ENCODE assay signal across 8 cellular contexts in genomic region chr6:31663087-31663960, GRCh38. TPM values are rescaled to one million over a fixed set of nuclear protein-coding genes. Genes with fewer than 3 reads are reported as not detected.
DNase-seq lines count a peak whose midpoint lies in the region; ATAC-seq, FAIRE-seq and TF ChIP-seq lines count a peak whose summit lies in the region.

No MANE protein-coding gene starts in this region.

- H3K79me2 ChIP-seq in astrocyte (ENCODE audit: insufficient read depth, low read length), result peaks cover 87% of the 10 kb centered on the region

- no peaks in the 10 kb centered on the region for H3K27me3 Mint-ChIP-seq in astrocyte (ENCODE audit: low read depth, unreplicated experiment)

- TF ChIP-seq POLR2A in heart left ventricle (IDR thresholded peaks at IDR 0.05), result no peak

- H3K27ac ChIP-seq in heart left ventricle (peak overlapping the region; percentile 83 to 97 (median 95)), astrocyte (ENCODE audit: low read depth, low read length) (peak overlapping the region; percentile 90), lower lobe of right lung (peak overlapping the region; percentile 91), urinary bladder (ENCODE audit: low read depth) (peak overlapping the region; percentile 49)

- H4K20me1 ChIP-seq in astrocyte (ENCODE audit: insufficient read depth, low read length), result peaks cover 29% of the 10 kb centered on the region

- intact Hi-C loops in heart left ventricle (cut with DNase I), result loop anchor here in 2 of 10 donors (10.0 kb wide), 1 partner anchor 511 kb away; the partner anchor contains the start of genes AGPAT1 (in 2 of the 2) and RNF5 (in 2 of the 2)
- intact Hi-C loops in cardiac septum (cut with DNase I), result no loop called here
- intact Hi-C loops in lower lobe of right lung (cut with DNase I), result no loop called here
- intact Hi-C loops in sciatic nerve (cut with DNase I), result no loop called here

- no peak overlapping the region for H3K27ac Mint-ChIP-seq in astrocyte (ENCODE audit: unreplicated experiment)

- peaks cover 9% of the 10 kb centered on the region for H3K36me3 Mint-ChIP-seq in astrocyte (ENCODE audit: low read depth, unreplicated experiment)

- H2AFZ ChIP-seq in astrocyte (ENCODE audit: low read depth, low read length), result no peak overlapping the region

- TF ChIP-seq CTCF in heart left ventricle (IDR thresholded peaks at IDR 0.05), result no peak
- no peak for TF ChIP-seq CTCF in astrocyte (IDR thresholded peaks at IDR 0.05; ENCODE audit: insufficient read depth, low read depth, low read length)
- no peak for TF ChIP-seq CTCF in lower lobe of right lung (IDR thresholded peaks at IDR 0.05)

- no peaks in the 10 kb centered on the region for H3K27me3 ChIP-seq in heart left ventricle
- H3K27me3 ChIP-seq in astrocyte (ENCODE audit: insufficient read depth, low read length), result no peaks in the 10 kb centered on the region
- H3K27me3 ChIP-seq in lower lobe of right lung (ENCODE audit: low read depth), result no peaks in the 10 kb centered on the region

- peak overlapping the region; percentile 98 for H3K4me3 Mint-ChIP-seq in astrocyte (ENCODE audit: unreplicated experiment)

- H3K36me3 ChIP-seq in heart left ventricle (peaks cover 1 to 41% (median 35%) of the 10 kb centered on the region in 9 donors), astrocyte (ENCODE audit: insufficient read depth, low read length) (peaks cover 15% of the 10 kb centered on the region), lower lobe of right lung (peaks cover 36% of the 10 kb centered on the region), urinary bladder (ENCODE audit: insufficient read depth) (no peaks in the 10 kb centered on the region)

- DNase-seq in heart left ventricle (no peak), cardiac septum (ENCODE audit: low spot score) (no peak), astrocyte (ENCODE audit: low read depth) (no peak), lower lobe of right lung (no peak), sciatic nerve (ENCODE audit: low spot score) (no peak), COR-L47 (lab: John Stamatoyannopoulos, UW) (no peak)

- H3K9me3 Mint-ChIP-seq in astrocyte (ENCODE audit: unreplicated experiment), result no peaks in the 10 kb centered on the region

- peak overlapping the region; percentile 64 to 95 (median 83) for H3K4me3 ChIP-seq in heart left ventricle
- peak overlapping the region; percentile 94 for H3K4me3 ChIP-seq in astrocyte (ENCODE audit: insufficient read depth, low read depth, low read length)
- peak overlapping the region; percentile 78 for H3K4me3 ChIP-seq in lower lobe of right lung
- H3K4me3 ChIP-seq in urinary bladder (ENCODE audit: low read depth, low read length), result peak overlapping the region; percentile 80

- peak overlapping the region; percentile 98 for H3K4me2 ChIP-seq in astrocyte (ENCODE audit: low read length)

- H3K4me1 Mint-ChIP-seq in astrocyte (ENCODE audit: low read depth, unreplicated experiment), result peaks cover 36% of the 10 kb centered on the region

- peak overlapping the region; percentile 99 for H3K9ac ChIP-seq in astrocyte (ENCODE audit: low read length)

- ATAC-seq in heart left ventricle (no peak), lower lobe of right lung (no peak), GM21515 (IDR thresholded peaks at IDR 0.05; ENCODE audit: unreplicated experiment) (no peak), sciatic nerve (no peak)

- H3K4me1 ChIP-seq in heart left ventricle (peaks cover 20 to 70% (median 56%) of the 10 kb centered on the region in 12 donors), astrocyte (ENCODE audit: insufficient read depth, low read length) (peaks cover 43% of the 10 kb centered on the region), lower lobe of right lung (peaks cover 66% of the 10 kb centered on the region), urinary bladder (ENCODE audit: insufficient read depth) (peaks cover 3% of the 10 kb centered on the region)

- WGBS in heart left ventricle, 4 donors, result 46 to 65% (median 48%) methylated on average over 5 to 10 of the region's 10 CpGs
- WGBS in urinary bladder, result 59% methylated on average over 10 of the region's 10 CpGs

- no peak for FAIRE-seq in astrocyte (lab: Jason Lieb, UNC)

- H3K9me3 ChIP-seq in heart left ventricle, result no peaks in the 10 kb centered on the region
- no peaks in the 10 kb centered on the region for H3K9me3 ChIP-seq in astrocyte (ENCODE audit: insufficient read depth, low read depth, low read length)
- H3K9me3 ChIP-seq in lower lobe of right lung, result no peaks in the 10 kb centered on the region

RNA-seq across cellular contexts. Expression of gene GPANK1, which starts 1.5 kb away (rescaled TPM):
- total RNA-seq in heart left ventricle, result 10 to 100 TPM; 15.9 to 29.8 (median 19.5) TPM
- polyA plus RNA-seq in heart left ventricle, result 10 to 100 TPM; 19.5 to 24.5 TPM
- 13.6 TPM for total RNA-seq in cardiac septum
- 11.7 and 13.8 TPM in 2 replicates for total RNA-seq in astrocyte
- total RNA-seq in lower lobe of right lung, result 15.4 TPM
- total RNA-seq in urinary bladder, result 10.0 TPM
- polyA plus RNA-seq in urinary bladder, result 20.9 TPM
- 16.7 TPM for total RNA-seq in sciatic nerve

RNA-seq across cellular contexts. Expression of gene CSNK2B, which starts 2.6 kb away (rescaled TPM):
- total RNA-seq in heart left ventricle, result 100 to 1,000 TPM; 111 to 323 (median 116) TPM
- polyA plus RNA-seq in heart left ventricle, result 100 to 1,000 TPM; 124 to 203 TPM
- 96.3 TPM for total RNA-seq in cardiac septum
- 200 and 208 TPM in 2 replicates for total RNA-seq in astrocyte
- 117 TPM for total RNA-seq in lower lobe of right lung
- 44.3 TPM for total RNA-seq in urinary bladder
- 151 TPM for polyA plus RNA-seq in urinary bladder
- 116 TPM for total RNA-seq in sciatic nerve

RNA-seq across cellular contexts. Expression of gene C6orf47, which starts 2.7 kb away (rescaled TPM):
- total RNA-seq in heart left ventricle (10 to 100 TPM; 16.5 to 23.8 (median 20.0) TPM), cardiac septum (17.7 TPM), astrocyte (14.7 and 15.5 TPM in 2 replicates), lower lobe of right lung (24.7 TPM), urinary bladder (17.6 TPM), sciatic nerve (14.5 TPM)
- polyA plus RNA-seq in heart left ventricle (10 to 100 TPM; 19.4 to 30.9 TPM), urinary bladder (29.7 TPM)

RNA-seq across cellular contexts. Expression of gene LY6G5B, which starts 6.5 kb away (rescaled TPM):
- 10 to 100 TPM in 1 of 9 donors, 1 to 10 TPM in 8; 1.4 to 12.0 (median 4.6) TPM for total RNA-seq in heart left ventricle
- polyA plus RNA-seq in heart left ventricle, result 1 to 10 TPM; 2.1 to 5.3 TPM
- total RNA-seq in cardiac septum, result 6.5 TPM
- total RNA-seq in astrocyte, result 17.5 and 20.3 TPM in 2 replicates
- 11.0 TPM for total RNA-seq in lower lobe of right lung
- 6.0 TPM for total RNA-seq in urinary bladder
- polyA plus RNA-seq in urinary bladder, result 7.2 TPM
- 20.4 TPM for total RNA-seq in sciatic nerve

RNA-seq across cellular contexts. Expression of gene APOM, which starts 7.6 kb away (rescaled TPM):
- total RNA-seq in heart left ventricle (1 to 10 TPM in 8 of 9 donors, under 1 TPM in 1; 0.54 to 4.3 (median 1.7) TPM), cardiac septum (1.4 TPM), astrocyte (0.89 and 1.2 TPM in 2 replicates), lower lobe of right lung (1.6 TPM), urinary bladder (0.69 TPM), sciatic nerve (0.53 TPM)
- polyA plus RNA-seq in heart left ventricle (1 to 10 TPM; 2.4 to 6.6 TPM), urinary bladder (3.6 TPM)
